In the genomic region with DNA sequence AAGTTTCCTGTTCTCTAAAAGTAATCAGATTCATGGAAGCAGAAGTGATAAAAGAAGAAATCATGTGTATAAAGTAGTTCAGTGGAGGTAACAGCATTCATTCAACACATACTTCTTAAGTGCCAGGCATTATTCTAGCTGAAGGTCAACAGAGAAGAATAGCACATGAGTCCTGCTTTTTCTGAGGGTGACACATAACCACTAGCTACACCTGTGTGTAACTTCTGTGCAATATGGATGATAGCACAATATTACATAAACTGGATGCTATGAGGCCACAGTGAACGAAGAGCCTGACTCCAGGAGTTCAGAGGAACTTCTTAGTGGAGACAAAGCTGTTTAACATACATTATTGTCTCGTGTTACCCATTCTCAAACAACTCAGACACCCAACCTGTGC, we compare ENCODE assay signal across 20 cellular contexts.
A peak's percentile ranks its signal among the peaks of the same experiment; 100 is the strongest.
DNase-seq lines count a peak whose midpoint lies in the region; ATAC-seq and TF ChIP-seq lines count a peak whose summit lies in the region.
"Had no signal": no experiment of that assay in that cellular context is flagged by ENCODE, and none has a peak within 500 bp of the region (broad histone marks: within the 10 kb centered on the region; RNA-seq: fewer than 3 reads in every experiment).

No MANE protein-coding gene starts in this region.

- H4K20me1 ChIP-seq in smooth muscle cell (ENCODE audit: low read depth), result no peaks in the 10 kb centered on the region

- no peaks in the 10 kb centered on the region for H3K79me2 ChIP-seq in smooth muscle cell (ENCODE audit: low read depth)

- CTCF ChIA-PET in MCF 10A (lab: Yijun Ruan, JAX), result interaction anchor here (0.6 to 2.0 kb wide), 4 partner anchors 18 to 1259 kb away, joined by 3 to 8 read pairs (median 4); no protein-coding TSS in a partner anchor

- no peaks in the 10 kb centered on the region for H3K36me3 Mint-ChIP-seq in MCF 10A (ENCODE audit: insufficient read depth, unreplicated experiment)
- H3K36me3 Mint-ChIP-seq: CD14-positive monocyte; stimulated activated memory B cell treated with anti-CD40 and anti-IgM and Interleukin-4, amounts not matched to agents 10 μg/mL and 1 μg/mL and 100 μg/mL, for 72 hours had no signal

- BruUV-seq in MCF 10A (replicated peaks; lab: Mats Ljungman, UMichigan), result no TSS peak

- H3K36me3 ChIP-seq in breast epithelium, result no peaks in the 10 kb centered on the region
- no peaks in the 10 kb centered on the region for H3K36me3 ChIP-seq in smooth muscle cell (ENCODE audit: low read depth)
- H3K36me3 ChIP-seq in mucosa of descending colon (ENCODE audit: low read depth), result no peaks in the 10 kb centered on the region
- H3K36me3 ChIP-seq: pancreas, upper lobe of right lung had no signal

- TF ChIP-seq CTCF in breast epithelium (IDR thresholded peaks at IDR 0.05) (no peak), MCF 10A (IDR thresholded peaks at IDR 0.05; ENCODE audit: unreplicated experiment) (no peak), coronary artery (IDR thresholded peaks at IDR 0.05) (no peak), smooth muscle cell (IDR thresholded peaks at IDR 0.05; ENCODE audit: borderline replicate concordance, insufficient read depth, poor library complexity, severe bottlenecking) (no peak), mucosa of descending colon (IDR thresholded peaks at IDR 0.05) (no peak)

- H3K27me3 Mint-ChIP-seq in MCF 10A (ENCODE audit: insufficient read depth, unreplicated experiment), result no peaks in the 10 kb centered on the region
- H3K27me3 Mint-ChIP-seq: stimulated activated memory B cell treated with anti-CD40 and anti-IgM and Interleukin-4, amounts not matched to agents 10 μg/mL and 1 μg/mL and 100 μg/mL, for 72 hours had no signal

- H3K27ac ChIP-seq in breast epithelium, result peak overlapping the region; percentile 68 to 78
- peak overlapping the region in 1 of 2 donors; percentile 0 for H3K27ac ChIP-seq in coronary artery
- peak overlapping the region; percentile 57 for H3K27ac ChIP-seq in smooth muscle cell (ENCODE audit: low read depth)
- H3K27ac ChIP-seq: 22Rv1, pancreas, upper lobe of right lung had no signal

- peak overlapping the region; percentile 65 for H3K4me2 ChIP-seq in smooth muscle cell

- H3K4me3 Mint-ChIP-seq in MCF 10A (ENCODE audit: unreplicated experiment), result no peak overlapping the region
- H3K4me3 Mint-ChIP-seq: CD14-positive monocyte; stimulated activated memory B cell treated with anti-CD40 and anti-IgM and Interleukin-4, amounts not matched to agents 10 μg/mL and 1 μg/mL and 100 μg/mL, for 72 hours; T-helper 17 cell had no signal

- H3K27me3 ChIP-seq in breast epithelium (no peaks in the 10 kb centered on the region), smooth muscle cell (ENCODE audit: low read depth) (no peaks in the 10 kb centered on the region)
- H3K27me3 ChIP-seq: pancreas, upper lobe of right lung had no signal

- H3K9me3 Mint-ChIP-seq in MCF 10A (ENCODE audit: unreplicated experiment), result no peaks in the 10 kb centered on the region
- H3K9me3 Mint-ChIP-seq: CD14-positive monocyte; stimulated activated memory B cell treated with anti-CD40 and anti-IgM and Interleukin-4, amounts not matched to agents 10 μg/mL and 1 μg/mL and 100 μg/mL, for 72 hours had no signal

- no peak overlapping the region for H3K9ac ChIP-seq in smooth muscle cell (ENCODE audit: low read depth)

- ATAC-seq in GM19467 (IDR thresholded peaks at IDR 0.05; ENCODE audit: unreplicated experiment), result no peak
- no peak for ATAC-seq in mucosa of descending colon
- ATAC-seq: stimulated activated memory B cell treated with anti-CD40 and anti-IgM and Interleukin-4, amounts not matched to agents 10 μg/mL and 1 μg/mL and 100 μg/mL, for 72 hours; T-helper 17 cell had no signal

- H3K4me1 ChIP-seq in breast epithelium (no peaks in the 10 kb centered on the region), smooth muscle cell (ENCODE audit: low read depth) (peaks cover 33% of the 10 kb centered on the region), mucosa of descending colon (ENCODE audit: low read depth) (no peaks in the 10 kb centered on the region)
- H3K4me1 ChIP-seq: pancreas had no signal

- no peak for DNase-seq in breast epithelium (ENCODE audit: low spot score in 2 of 2)
- DNase-seq in MCF 10A (ENCODE audit: unreplicated experiment), result no peak
- no peak for DNase-seq in coronary artery (ENCODE audit: low spot score)
- peak; percentile 24 for DNase-seq in kidney glomerular epithelial cell (lab: John Stamatoyannopoulos, UW)
- DNase-seq in smooth muscle cell (lab: John Stamatoyannopoulos, UW; ENCODE audit: unreplicated experiment), result no peak
- no peak for DNase-seq in cerebellar nuclear complex (lab: John Stamatoyannopoulos, UW)
- DNase-seq in mucosa of descending colon, result no peak
- DNase-seq: amniotic stem cell, DMS79, kidney, NCI-H1048, NCI-H2081 treated with DMSO at 0.1 percent for 48 hours, RPMI8226, T-helper 17 cell, upper lobe of right lung had no signal

- no peak overlapping the region for H2AFZ ChIP-seq in smooth muscle cell (ENCODE audit: low read depth)

- H3K4me3 ChIP-seq in breast epithelium (no peak overlapping the region), coronary artery (peak overlapping the region; percentile 42), smooth muscle cell (no peak overlapping the region), mucosa of descending colon (no peak overlapping the region)
- H3K4me3 ChIP-seq: pancreas, upper lobe of right lung had no signal

- TF ChIP-seq POLR2A in breast epithelium (IDR thresholded peaks at IDR 0.05), result no peak

- peaks cover 16% of the 10 kb centered on the region for H3K4me1 Mint-ChIP-seq in MCF 10A (ENCODE audit: insufficient read depth, unreplicated experiment)
- H3K4me1 Mint-ChIP-seq: CD14-positive monocyte; stimulated activated memory B cell treated with anti-CD40 and anti-IgM and Interleukin-4, amounts not matched to agents 10 μg/mL and 1 μg/mL and 100 μg/mL, for 72 hours; T-helper 17 cell had no signal

- 80% methylated on average over 2 of the region's 2 CpGs for WGBS in smooth muscle cell (ENCODE audit: low lambda C conversion rate)

- H3F3A ChIP-seq in smooth muscle cell (ENCODE audit: low read depth), result no peaks in the 10 kb centered on the region

- intact Hi-C loops in breast epithelium (cut with DNase I; ENCODE audit: low total_unique reads), result no loop called here
- intact Hi-C loops in MCF 10A (cut with micrococcal nuclease), result no loop called here
- intact Hi-C loops in mucosa of descending colon (cut with DNase I, micrococcal nuclease), result no loop called here

- H3K27ac Mint-ChIP-seq in MCF 10A (ENCODE audit: low read depth, unreplicated experiment), result no peak overlapping the region
- H3K27ac Mint-ChIP-seq: CD14-positive monocyte; stimulated activated memory B cell treated with anti-CD40 and anti-IgM and Interleukin-4, amounts not matched to agents 10 μg/mL and 1 μg/mL and 100 μg/mL, for 72 hours; T-helper 17 cell had no signal

- H3K9me3 ChIP-seq in breast epithelium (no peaks in the 10 kb centered on the region), smooth muscle cell (replicated peaks; ENCODE audit: low read depth) (no peaks in the 10 kb centered on the region), mucosa of descending colon (no peaks in the 10 kb centered on the region)
- H3K9me3 ChIP-seq: pancreas, upper lobe of right lung had no signal

- POLR2A ChIA-PET in MCF 10A (lab: Yijun Ruan, JAX), result interaction anchor here (0.5 to 1.5 kb wide), 4 partner anchors 13 to 1299 kb away, joined by 3 to 4 read pairs (median 3); no protein-coding TSS in a partner anchor
